ENCODE assay signal across 20 cellular contexts in genomic region chr2:11309706-11310105, GRCh38.
"Had no signal": no experiment of that assay in that cellular context is flagged by ENCODE, and none has a peak within 500 bp of the region (broad histone marks: within the 10 kb centered on the region; RNA-seq: fewer than 3 reads in every experiment).

No MANE protein-coding gene starts in this region.

- ATAC-seq: esophagus mucosa, heart right ventricle, natural killer cell, pancreas, right cardiac atrium had no signal

- H3K4me3 Mint-ChIP-seq: natural killer cell, neural crest cell had no signal

- H3K27ac Mint-ChIP-seq: natural killer cell, progenitor cell of endocrine pancreas had no signal

- H3K9me3 Mint-ChIP-seq: natural killer cell, neural crest cell had no signal

- H3K36me3 ChIP-seq: heart right ventricle, pancreas, suprapubic skin, thyroid gland, upper lobe of left lung, uterus had no signal

- H3K9me3 ChIP-seq: heart right ventricle, pancreas, suprapubic skin, thyroid gland, upper lobe of left lung, uterus had no signal

- H3K4me1 ChIP-seq: uterus had no signal

- DNase-seq: cortex of kidney; dorsolateral prefrontal cortex; effector CD8-positive, alpha-beta T cell; heart right ventricle; hypothalamus; kidney glomerular epithelial cell; mammary epithelial cell; natural killer cell; pancreas; right cardiac atrium; stimulated activated CD4-positive, alpha-beta T cell treated with anti-CD3 and anti-CD28 coated beads, Interleukin-2, amount 100 ng/mL, for 48 hours; stimulated activated naive CD4-positive, alpha-beta T cell treated with Interleukin-2 at 50 U/mL for 16 hours; thyroid gland; upper lobe of left lung; uterus had no signal

- H3K27me3 Mint-ChIP-seq: progenitor cell of endocrine pancreas had no signal

- H3K27ac ChIP-seq: dorsolateral prefrontal cortex, heart right ventricle, pancreas, suprapubic skin, thyroid gland, upper lobe of left lung, uterus had no signal

- H3K27me3 ChIP-seq: dorsolateral prefrontal cortex, heart right ventricle, pancreas, suprapubic skin, thyroid gland, upper lobe of left lung, uterus had no signal

- H3K36me3 Mint-ChIP-seq: natural killer cell had no signal

- H3K4me2 ChIP-seq: smooth muscle cell had no signal

- H3K4me3 ChIP-seq: dorsolateral prefrontal cortex, heart right ventricle, pancreas, smooth muscle cell, suprapubic skin, thyroid gland, upper lobe of left lung, uterus had no signal
